15 cellular contexts compared by ENCODE assay signal in genomic region chr1:36172983-36173382, GRCh38. TPM values are rescaled to one million over a fixed set of nuclear protein-coding genes. Genes with fewer than 3 reads are reported as not detected.
A peak's percentile ranks its signal among the peaks of the same experiment; 100 is the strongest.
DNase-seq lines count a peak whose midpoint lies in the region; ATAC-seq, FAIRE-seq and TF ChIP-seq lines count a peak whose summit lies in the region.
"Had no signal": no experiment of that assay in that cellular context is flagged by ENCODE, and none has a peak within 500 bp of the region (broad histone marks: within the 10 kb centered on the region; RNA-seq: fewer than 3 reads in every experiment).

No MANE protein-coding gene starts in this region.

- TF ChIP-seq RAD21 in IMR-90 (IDR thresholded peaks at IDR 0.05; ENCODE audit: low read length): 0 out of 2 replicates have a peak, but pooled peaks have one; percentile 3
- TF ChIP-seq RAD21 in HepG2 (CRISPR knock-in tag; IDR thresholded peaks at IDR 0.05): no peak

- H2AFZ ChIP-seq in IMR-90 (replicated peaks; ENCODE audit: low read length, poor library complexity) (peak overlapping the region; percentile 51), neural progenitor cell (replicated peaks) (no peak overlapping the region), HepG2 (ENCODE audit: low read length) (no peak overlapping the region)

- DNase-seq in AG10803 (ENCODE audit: low read depth): peak; percentile 70
- peak; percentile 86 for DNase-seq in IMR-90
- DNase-seq in chondrocyte (ENCODE audit: low spot score): no peak
- DNase-seq in neural progenitor cell (ENCODE audit: low spot score): no peak
- no peak for DNase-seq in GOT3 (lab: John Stamatoyannopoulos, UW)
- no peak for DNase-seq in HepG2 (ENCODE audit: low spot score)
- no peak for DNase-seq in GM19238 (ENCODE audit: insufficient read length, low spot score)
- DNase-seq in GM10248 (ENCODE audit: extremely low spot score): no peak
- DNase-seq: aorta; H9; hippocampal formation; naive B cell; stimulated activated CD4-positive, alpha-beta T cell treated with anti-CD3 and anti-CD28 coated beads, Interleukin-4, amount 100 ng/mL, for 4 hours; upper lobe of right lung had no signal

- H3K27ac ChIP-seq in IMR-90 (ENCODE audit: insufficient read depth, low read length): no peak overlapping the region; the same call in 1 of the 2 replicates
- no peak overlapping the region for H3K27ac ChIP-seq in neural progenitor cell
- H3K27ac ChIP-seq in HepG2 (ENCODE audit: extremely low read length, insufficient read depth, low read length): no peak overlapping the region
- H3K27ac ChIP-seq: HL-60, upper lobe of right lung had no signal

- H3K4ac ChIP-seq in IMR-90 (ENCODE audit: low read depth, low read length): peak overlapping the region; percentile 14

- TF ChIP-seq EP300 in HepG2 (IDR thresholded peaks at IDR 0.05; ENCODE audit: low read depth in 2 of 2, low read length in 2 of 2) (no peak), HepG2 (CRISPR knock-in tag; IDR thresholded peaks at IDR 0.05; ENCODE audit: borderline replicate concordance) (no peak)

- H3K4me3 Mint-ChIP-seq in chondrocyte (ENCODE audit: unreplicated experiment): no peak overlapping the region
- H3K4me3 Mint-ChIP-seq in neural progenitor cell: no peak overlapping the region
- H3K4me3 Mint-ChIP-seq: H9, naive B cell had no signal

- dilution Hi-C loops in IMR-90 (cut with HindIII; ENCODE audit: low sequenced_read_pairs, unreplicated experiment): no loop called here

- no peak overlapping the region for H3K56ac ChIP-seq in IMR-90 (ENCODE audit: extremely low read depth, insufficient read depth, low read length)

- H3K9ac ChIP-seq in IMR-90 (ENCODE audit: low read depth, low read length) (no peak overlapping the region), neural progenitor cell (no peak overlapping the region), HepG2 (ENCODE audit: insufficient read depth, low read depth, low read length) (no peak overlapping the region)

- POLR2A ChIA-PET in IMR-90 (lab: Charles Lee; ENCODE audit: unreplicated experiment) (interaction anchor here (0.5 kb wide), 1 partner anchor 122 kb away, joined by 4 read pairs; no protein-coding TSS in a partner anchor), HepG2 (lab: Yijun Ruan, JAX) (no interaction called here), GM10248 (lab: Yijun Ruan, JAX) (no interaction called here)

- H3K4me2 ChIP-seq in IMR-90 (ENCODE audit: low read depth, low read length) (no peak overlapping the region), neural progenitor cell (no peak overlapping the region), HepG2 (ENCODE audit: low read depth, low read length) (no peak overlapping the region)

- no peak for TF ChIP-seq CTCF in AG10803 (conservative IDR thresholded peaks at IDR 0.05; ENCODE audit: low read length)
- no peak for TF ChIP-seq CTCF in IMR-90 (conservative IDR thresholded peaks at IDR 0.05; ENCODE audit: low read depth, low read length)
- no peak for TF ChIP-seq CTCF in chondrocyte (IDR thresholded peaks at IDR 0.05)
- no peak for TF ChIP-seq CTCF in neural progenitor cell (IDR thresholded peaks at IDR 0.05)
- no peak for TF ChIP-seq CTCF in HepG2 (CRISPR knock-in tag; IDR thresholded peaks at IDR 0.05)
- TF ChIP-seq CTCF in GM10248 (IDR thresholded peaks at IDR 0.05; ENCODE audit: control extremely low read depth, extremely low read depth, low read depth, missing control alignments): no peak

- no TSS peak for BruUV-seq in IMR-90 (replicated peaks; lab: Mats Ljungman, UMichigan)
- no TSS peak for BruUV-seq in HepG2 (replicated peaks; lab: Mats Ljungman, UMichigan)

- intact Hi-C loops in IMR-90 (cut with micrococcal nuclease): no loop called here
- intact Hi-C loops in HepG2 (cut with micrococcal nuclease; ENCODE audit: unreplicated experiment): no loop called here

- H4K20me1 ChIP-seq in IMR-90 (ENCODE audit: insufficient read depth, low read length) (peaks cover 79% of the 10 kb centered on the region), neural progenitor cell (ENCODE audit: low read depth) (peaks cover 95% of the 10 kb centered on the region), HepG2 (ENCODE audit: insufficient read depth, low read length) (no peaks in the 10 kb centered on the region)

- peaks cover 13% of the 10 kb centered on the region for H3K9me1 ChIP-seq in IMR-90 (ENCODE audit: insufficient read depth, low read length)

- H4K8ac ChIP-seq in IMR-90 (ENCODE audit: low read depth in 2 of 2, low read length in 2 of 2): peak overlapping the region in 1 of 2 experiments; percentile 71; a peak in 2 of 4 replicates

- FAIRE-seq in HepG2 (lab: Jason Lieb, UNC): no peak

- H2AK5ac ChIP-seq in IMR-90 (ENCODE audit: low read depth, low read length): peak overlapping the region; percentile 5; the same call in 1 of the 2 replicates

- H3K27me3 Mint-ChIP-seq in chondrocyte (ENCODE audit: low read depth) (no peaks in the 10 kb centered on the region), neural progenitor cell (ENCODE audit: insufficient read depth, low read depth) (peaks cover 7% of the 10 kb centered on the region)
- H3K27me3 Mint-ChIP-seq: naive B cell had no signal

- peak overlapping the region; percentile 75 for H2AK9ac ChIP-seq in IMR-90 (replicated peaks; ENCODE audit: low read depth, low read length, poor library complexity)

- peaks cover 24% of the 10 kb centered on the region for H3F3A ChIP-seq in neural progenitor cell (ENCODE audit: low read depth)

- no CpG with 5 or more reads among the region's 2 CpGs for WGBS in IMR-90 (ENCODE audit: extremely low coverage in 2 of 2, insufficient read length in 1 of 2), 2 experiments
- 83% methylated on average over 2 of the region's 2 CpGs for whole genome bisulfite sequencing in HepG2 (ENCODE audit: low lambda C conversion rate)

- ATAC-seq in IMR-90 (ENCODE audit: low read depth) (peak; percentile 31), HepG2 (no peak)
- ATAC-seq: upper lobe of right lung had no signal

- H3K27ac Mint-ChIP-seq in chondrocyte (ENCODE audit: unreplicated experiment) (peak overlapping the region; percentile 51), neural progenitor cell (peak overlapping the region; percentile 69)

- H3K79me2 ChIP-seq in neural progenitor cell (ENCODE audit: low read depth) (peaks cover 23% of the 10 kb centered on the region), HepG2 (ENCODE audit: insufficient read depth, low read length) (no peaks in the 10 kb centered on the region)

- peak overlapping the region; percentile 38 for H2BK5ac ChIP-seq in IMR-90 (ENCODE audit: low read depth, low read length, poor library complexity, severe bottlenecking)

- H3K4me1 Mint-ChIP-seq in chondrocyte (ENCODE audit: low read depth) (peaks cover 31% of the 10 kb centered on the region), neural progenitor cell (peaks cover 31% of the 10 kb centered on the region)

- H3K4me1 ChIP-seq in IMR-90 (ENCODE audit: control insufficient read depth, insufficient read depth, low read length): peaks cover 6% of the 10 kb centered on the region
- peaks cover 8% of the 10 kb centered on the region for H3K4me1 ChIP-seq in neural progenitor cell
- H3K4me1 ChIP-seq in HepG2 (ENCODE audit: insufficient read depth, low read length): no peaks in the 10 kb centered on the region

- H2BK15ac ChIP-seq in IMR-90 (ENCODE audit: low read depth, low read length): no peak overlapping the region

- no peak overlapping the region for H2BK20ac ChIP-seq in IMR-90 (ENCODE audit: low read depth, low read length)

- H3K18ac ChIP-seq in IMR-90 (ENCODE audit: low read depth, low read length): no peak overlapping the region

- no peaks in the 10 kb centered on the region for H3K9me3 Mint-ChIP-seq in chondrocyte (ENCODE audit: low read depth)
- H3K9me3 Mint-ChIP-seq in neural progenitor cell: no peaks in the 10 kb centered on the region
- H3K9me3 Mint-ChIP-seq: H9, naive B cell had no signal

- H2BK120ac ChIP-seq in IMR-90 (ENCODE audit: low read depth, low read length): no peak overlapping the region

- H3K23ac ChIP-seq in IMR-90 (ENCODE audit: low read depth, low read length): 0 out of 2 replicates have a peak overlapping the region, but pooled peaks have one; percentile 29

- H4K5ac ChIP-seq in IMR-90 (ENCODE audit: low read depth, low read length): no peak overlapping the region

- H4K91ac ChIP-seq in IMR-90 (ENCODE audit: insufficient read depth, low read depth, low read length): no peak overlapping the region

- H3K4me3 ChIP-seq in AG10803 (ENCODE audit: low read length) (no peak overlapping the region), IMR-90 (ENCODE audit: insufficient read depth, low read depth, low read length) (no peak overlapping the region), neural progenitor cell (no peak overlapping the region), HepG2 (replicated peaks in 1 of 3; ENCODE audit: insufficient read depth in 1 of 3, low read depth in 2 of 3, low read length in 3 of 3) (no peak overlapping the region)
- H3K4me3 ChIP-seq: upper lobe of right lung had no signal

- peaks cover 50 to 80% of the 10 kb centered on the region in 2 experiments for H3K79me1 ChIP-seq in IMR-90 (ENCODE audit: low read depth in 1 of 2, low read length in 2 of 2)

- in situ Hi-C loops in IMR-90 (cut with MboI; ENCODE audit: low sequenced_read_pairs): no loop called here
- in situ Hi-C loops in HepG2 (cut with HindIII; ENCODE audit: extremely low pct_ligation_motif_present, low pct_unique_long_range_greater_than_20kb): no loop called here

- H3K36me3 Mint-ChIP-seq in chondrocyte (ENCODE audit: low read depth) (peaks cover 25% of the 10 kb centered on the region), neural progenitor cell (peaks cover 40% of the 10 kb centered on the region)

- CTCF ChIA-PET in IMR-90 (lab: Yijun Ruan, JAX): no interaction called here
- CTCF ChIA-PET in HepG2 (lab: Yijun Ruan, JAX; ENCODE audit: low intra/inter-chr PET ratio, low total read pairs): no interaction called here
- CTCF ChIA-PET in GM10248 (lab: Yijun Ruan, JAX): interaction anchor here (0.7 to 5.6 kb wide), 3 partner anchors 11 to 38 kb away, joined by 4 to 27 read pairs (median 4); no protein-coding TSS in a partner anchor

- H3K27me3 ChIP-seq in IMR-90 (ENCODE audit: control insufficient read depth, insufficient read depth, low read length) (no peaks in the 10 kb centered on the region), neural progenitor cell (peaks cover 10% of the 10 kb centered on the region), HepG2 (ENCODE audit: control insufficient read depth in 1 of 2, insufficient read depth in 2 of 2, low read length in 2 of 2) (no peaks in the 10 kb centered on the region)
- H3K27me3 ChIP-seq: upper lobe of right lung had no signal

- no peak overlapping the region for H3K14ac ChIP-seq in IMR-90 (replicated peaks; ENCODE audit: low read depth, low read length)

- H3K9me3 ChIP-seq in IMR-90 (ENCODE audit: control insufficient read depth, insufficient read depth, low read length): no peaks in the 10 kb centered on the region
- H3K9me3 ChIP-seq in neural progenitor cell (ENCODE audit: low read depth): no peaks in the 10 kb centered on the region
- no peaks in the 10 kb centered on the region for H3K9me3 ChIP-seq in HepG2 (ENCODE audit: low read length)
- H3K9me3 ChIP-seq: upper lobe of right lung had no signal

- TF ChIP-seq POLR2A in IMR-90 (IDR thresholded peaks at IDR 0.05; ENCODE audit: low read depth, low read length) (no peak), HepG2 (IDR thresholded peaks at IDR 0.05; ENCODE audit: insufficient read depth in 1 of 2, low read depth in 2 of 2, low read length in 2 of 2) (no peak)

- peaks cover 73% of the 10 kb centered on the region for H3K36me3 ChIP-seq in IMR-90 (ENCODE audit: control insufficient read depth, insufficient read depth, low read length)
- H3K36me3 ChIP-seq in neural progenitor cell: no peaks in the 10 kb centered on the region
- peaks cover 5 to 34% of the 10 kb centered on the region in 2 experiments; a peak in 4 of 5 replicates for H3K36me3 ChIP-seq in HepG2 (replicated peaks in 1 of 2; ENCODE audit: control insufficient read depth in 1 of 2, insufficient read depth in 2 of 2, low read length in 2 of 2)

RNA-seq across cellular contexts. Expression of gene MAP7D1, which starts 17.0 kb away (rescaled TPM):
- total RNA-seq in IMR-90 (2012; rRNA removed) (30.8 and 32.3 TPM in 2 replicates), chondrocyte (159 to 177 TPM (median 173 TPM) in 3 replicates), neural progenitor cell (ENCODE audit: low replicate concordance) (35.0 and 81.1 TPM in 2 replicates), HepG2 (2016; rRNA removed; fragmentation: Illumina TruSeq; extraction: Trizol) (5.5 and 7.2 TPM in 2 replicates)
- polyA plus RNA-seq in IMR-90 (2012; rRNA removed) (81.9 and 83.2 TPM in 2 replicates), HepG2 (2011; rRNA removed) (5.6 and 6.8 TPM in 2 replicates)
- 96.4 and 165 TPM in 2 replicates for polyA plus RNA-seq in IMR-90 (2012; cell fraction: cytosol; rRNA removed)
- polyA plus RNA-seq in IMR-90 (2012; cell fraction: nucleus; rRNA removed; ENCODE audit: low replicate concordance): 182 and 323 TPM in 2 replicates
- total RNA-seq in HepG2 (2016; cell fraction: cytosol; rRNA removed; fragmentation: Illumina TruSeq; extraction: Trizol; ENCODE audit: low read depth): 2.9 and 3.9 TPM in 2 replicates
- 6.3 and 7.8 TPM in 2 replicates for total RNA-seq in HepG2 (2016; cell fraction: insoluble cytoplasmic fraction; rRNA removed; fragmentation: Illumina TruSeq; extraction: Trizol)
- 4.2 TPM in 2 replicates for total RNA-seq in HepG2 (2016; cell fraction: membrane; rRNA removed; fragmentation: Illumina TruSeq; extraction: Trizol)
- 6.1 and 7.9 TPM in 2 replicates for total RNA-seq in HepG2 (2016; cell fraction: nucleus; rRNA removed; fragmentation: Illumina TruSeq; extraction: Trizol)
- polyA plus RNA-seq in HepG2 (2011; cell fraction: cytosol; rRNA removed): 4.7 and 5.2 TPM in 2 replicates
- 14.7 and 14.9 TPM in 2 replicates for polyA plus RNA-seq in HepG2 (2011; cell fraction: nucleus; rRNA removed)
- polyA plus RNA-seq in HepG2 (2012): 7.7 and 14.1 TPM in 2 replicates
- 1.7 and 2.4 TPM in 2 replicates for polyA plus RNA-seq in HepG2 (2016; cell fraction: cytosol; fragmentation: Illumina TruSeq; extraction: Trizol; ENCODE audit: low read depth)
- polyA plus RNA-seq in HepG2 (2016; cell fraction: insoluble cytoplasmic fraction; fragmentation: Illumina TruSeq; extraction: Trizol; ENCODE audit: low read depth): 14.2 and 15.7 TPM in 2 replicates
- 4.5 and 4.6 TPM in 2 replicates for polyA plus RNA-seq in HepG2 (2016; cell fraction: membrane; fragmentation: Illumina TruSeq; extraction: Trizol; ENCODE audit: low read depth)
- 19.3 and 21.5 TPM in 2 replicates for polyA plus RNA-seq in HepG2 (2016; cell fraction: nucleus; fragmentation: Illumina TruSeq; extraction: Trizol; ENCODE audit: insufficient read depth, low read depth)
- polyA minus RNA-seq in HepG2 (2011; rRNA and poly(A)+ RNA removed; ENCODE audit: low replicate concordance): 8.3 and 16.3 TPM in 2 replicates
- polyA minus RNA-seq in HepG2 (2011; cell fraction: cytosol; rRNA and poly(A)+ RNA removed): 6.0 and 8.5 TPM in 2 replicates
- 4.0 and 7.2 TPM in 2 replicates for polyA minus RNA-seq in HepG2 (2011; cell fraction: nucleus; rRNA and poly(A)+ RNA removed)

RNA-seq across cellular contexts. Expression of gene TRAPPC3, which starts 23.7 kb away (rescaled TPM):
- 76.0 and 101 TPM in 2 replicates for total RNA-seq in IMR-90 (2012; rRNA removed)
- polyA plus RNA-seq in IMR-90 (2012; rRNA removed): 63.5 and 77.8 TPM in 2 replicates
- polyA plus RNA-seq in IMR-90 (2012; cell fraction: cytosol; rRNA removed): 67.3 and 70.8 TPM in 2 replicates
- 31.1 and 62.4 TPM in 2 replicates for polyA plus RNA-seq in IMR-90 (2012; cell fraction: nucleus; rRNA removed; ENCODE audit: low replicate concordance)
- 67.7 to 74.5 TPM (median 69.7 TPM) in 3 replicates for total RNA-seq in chondrocyte
- total RNA-seq in neural progenitor cell (ENCODE audit: low replicate concordance): 44.9 and 69.4 TPM in 2 replicates
- 62.4 and 66.7 TPM in 2 replicates for total RNA-seq in HepG2 (2016; rRNA removed; fragmentation: Illumina TruSeq; extraction: Trizol)
- 33.8 and 35.1 TPM in 2 replicates for total RNA-seq in HepG2 (2016; cell fraction: cytosol; rRNA removed; fragmentation: Illumina TruSeq; extraction: Trizol; ENCODE audit: low read depth)
- total RNA-seq in HepG2 (2016; cell fraction: insoluble cytoplasmic fraction; rRNA removed; fragmentation: Illumina TruSeq; extraction: Trizol): 67.4 and 70.9 TPM in 2 replicates
- total RNA-seq in HepG2 (2016; cell fraction: membrane; rRNA removed; fragmentation: Illumina TruSeq; extraction: Trizol): 51.3 and 59.4 TPM in 2 replicates
- total RNA-seq in HepG2 (2016; cell fraction: nucleus; rRNA removed; fragmentation: Illumina TruSeq; extraction: Trizol): 32.1 and 40.4 TPM in 2 replicates
- 48.0 and 53.7 TPM in 2 replicates for polyA plus RNA-seq in HepG2 (2011; rRNA removed)
- polyA plus RNA-seq in HepG2 (2011; cell fraction: cytosol; rRNA removed): 54.6 and 63.8 TPM in 2 replicates
- polyA plus RNA-seq in HepG2 (2011; cell fraction: nucleus; rRNA removed): 23.5 and 23.9 TPM in 2 replicates
- polyA plus RNA-seq in HepG2 (2012): 39.6 and 48.9 TPM in 2 replicates
- 32.8 and 40.4 TPM in 2 replicates for polyA plus RNA-seq in HepG2 (2016; cell fraction: cytosol; fragmentation: Illumina TruSeq; extraction: Trizol; ENCODE audit: low read depth)
- polyA plus RNA-seq in HepG2 (2016; cell fraction: insoluble cytoplasmic fraction; fragmentation: Illumina TruSeq; extraction: Trizol; ENCODE audit: low read depth): 70.8 and 86.6 TPM in 2 replicates
- polyA plus RNA-seq in HepG2 (2016; cell fraction: membrane; fragmentation: Illumina TruSeq; extraction: Trizol; ENCODE audit: low read depth): 45.9 and 53.3 TPM in 2 replicates
- polyA plus RNA-seq in HepG2 (2016; cell fraction: nucleus; fragmentation: Illumina TruSeq; extraction: Trizol; ENCODE audit: insufficient read depth, low read depth): 58.4 and 69.5 TPM in 2 replicates
- polyA minus RNA-seq in HepG2 (2011; rRNA and poly(A)+ RNA removed; ENCODE audit: low replicate concordance): 12.2 and 41.8 TPM in 2 replicates
- 16.1 and 26.3 TPM in 2 replicates for polyA minus RNA-seq in HepG2 (2011; cell fraction: cytosol; rRNA and poly(A)+ RNA removed)
- 10.3 and 14.2 TPM in 2 replicates for polyA minus RNA-seq in HepG2 (2011; cell fraction: nucleus; rRNA and poly(A)+ RNA removed)

RNA-seq across cellular contexts. Expression of gene COL8A2, which starts 48.0 kb away (rescaled TPM):
- total RNA-seq in IMR-90 (2012; rRNA removed) (0.54 and 0.56 TPM in 2 replicates), chondrocyte (10.8 to 18.1 TPM (median 17.4 TPM) in 3 replicates), neural progenitor cell (ENCODE audit: low replicate concordance) (0.06 TPM in 1 of 2 replicates, not detected in the other), HepG2 (2016; rRNA removed; fragmentation: Illumina TruSeq; extraction: Trizol) (0.04 and 0.24 TPM in 2 replicates)
- polyA plus RNA-seq in IMR-90 (2012; rRNA removed) (0.83 and 1.1 TPM in 2 replicates), HepG2 (2011; rRNA removed) (0.13 and 0.24 TPM in 2 replicates)
- polyA plus RNA-seq in IMR-90 (2012; cell fraction: cytosol; rRNA removed): 0.82 and 1.6 TPM in 2 replicates
- 0.79 and 0.88 TPM in 2 replicates for polyA plus RNA-seq in IMR-90 (2012; cell fraction: nucleus; rRNA removed; ENCODE audit: low replicate concordance)
- not detected in 2 replicates for total RNA-seq in HepG2 (2016; cell fraction: cytosol; rRNA removed; fragmentation: Illumina TruSeq; extraction: Trizol; ENCODE audit: low read depth)
- total RNA-seq in HepG2 (2016; cell fraction: insoluble cytoplasmic fraction; rRNA removed; fragmentation: Illumina TruSeq; extraction: Trizol): 0.04 and 0.09 TPM in 2 replicates
- total RNA-seq in HepG2 (2016; cell fraction: membrane; rRNA removed; fragmentation: Illumina TruSeq; extraction: Trizol): 0.06 TPM in 1 of 2 replicates, not detected in the other
- 0.19 and 0.34 TPM in 2 replicates for total RNA-seq in HepG2 (2016; cell fraction: nucleus; rRNA removed; fragmentation: Illumina TruSeq; extraction: Trizol)
- polyA plus RNA-seq in HepG2 (2011; cell fraction: cytosol; rRNA removed): 0.21 and 0.22 TPM in 2 replicates
- 0.52 and 0.53 TPM in 2 replicates for polyA plus RNA-seq in HepG2 (2011; cell fraction: nucleus; rRNA removed)
- polyA plus RNA-seq in HepG2 (2012): 0.13 and 0.17 TPM in 2 replicates
- not detected in 2 replicates for polyA plus RNA-seq in HepG2 (2016; cell fraction: cytosol; fragmentation: Illumina TruSeq; extraction: Trizol; ENCODE audit: low read depth)
- 0.10 TPM in 1 of 2 replicates, not detected in the other for polyA plus RNA-seq in HepG2 (2016; cell fraction: insoluble cytoplasmic fraction; fragmentation: Illumina TruSeq; extraction: Trizol; ENCODE audit: low read depth)
- polyA plus RNA-seq in HepG2 (2016; cell fraction: membrane; fragmentation: Illumina TruSeq; extraction: Trizol; ENCODE audit: low read depth): 0.03 TPM in 1 of 2 replicates, not detected in the other
- 0.20 TPM in 1 of 2 replicates, not detected in the other for polyA plus RNA-seq in HepG2 (2016; cell fraction: nucleus; fragmentation: Illumina TruSeq; extraction: Trizol; ENCODE audit: insufficient read depth, low read depth)
- 0.07 and 0.52 TPM in 2 replicates for polyA minus RNA-seq in HepG2 (2011; rRNA and poly(A)+ RNA removed; ENCODE audit: low replicate concordance)
- 0.20 and 0.26 TPM in 2 replicates for polyA minus RNA-seq in HepG2 (2011; cell fraction: cytosol; rRNA and poly(A)+ RNA removed)
- 0.50 and 0.52 TPM in 2 replicates for polyA minus RNA-seq in HepG2 (2011; cell fraction: nucleus; rRNA and poly(A)+ RNA removed)

RNA-seq across cellular contexts. Expression of gene THRAP3, which starts 51.3 kb away (rescaled TPM):
- 66.5 and 73.9 TPM in 2 replicates for total RNA-seq in IMR-90 (2012; rRNA removed)
- 48.9 and 60.6 TPM in 2 replicates for polyA plus RNA-seq in IMR-90 (2012; rRNA removed)
- polyA plus RNA-seq in IMR-90 (2012; cell fraction: cytosol; rRNA removed): 13.2 and 15.1 TPM in 2 replicates
- polyA plus RNA-seq in IMR-90 (2012; cell fraction: nucleus; rRNA removed; ENCODE audit: low replicate concordance): 11.6 and 41.9 TPM in 2 replicates
- 88.7 to 106 TPM (median 106 TPM) in 3 replicates for total RNA-seq in chondrocyte
- total RNA-seq in neural progenitor cell (ENCODE audit: low replicate concordance): 123 and 138 TPM in 2 replicates
- 92.6 and 127 TPM in 2 replicates for total RNA-seq in HepG2 (2016; rRNA removed; fragmentation: Illumina TruSeq; extraction: Trizol)
- 4.4 and 4.8 TPM in 2 replicates for total RNA-seq in HepG2 (2016; cell fraction: cytosol; rRNA removed; fragmentation: Illumina TruSeq; extraction: Trizol; ENCODE audit: low read depth)
- 91.8 and 120 TPM in 2 replicates for total RNA-seq in HepG2 (2016; cell fraction: insoluble cytoplasmic fraction; rRNA removed; fragmentation: Illumina TruSeq; extraction: Trizol)
- total RNA-seq in HepG2 (2016; cell fraction: membrane; rRNA removed; fragmentation: Illumina TruSeq; extraction: Trizol): 17.0 and 19.1 TPM in 2 replicates
- 65.3 and 66.9 TPM in 2 replicates for total RNA-seq in HepG2 (2016; cell fraction: nucleus; rRNA removed; fragmentation: Illumina TruSeq; extraction: Trizol)
- 45.0 and 48.3 TPM in 2 replicates for polyA plus RNA-seq in HepG2 (2011; rRNA removed)
- 24.6 and 36.8 TPM in 2 replicates for polyA plus RNA-seq in HepG2 (2011; cell fraction: cytosol; rRNA removed)
- 24.7 and 31.6 TPM in 2 replicates for polyA plus RNA-seq in HepG2 (2011; cell fraction: nucleus; rRNA removed)
- 42.6 and 51.5 TPM in 2 replicates for polyA plus RNA-seq in HepG2 (2012)
- 2.2 and 2.7 TPM in 2 replicates for polyA plus RNA-seq in HepG2 (2016; cell fraction: cytosol; fragmentation: Illumina TruSeq; extraction: Trizol; ENCODE audit: low read depth)
- polyA plus RNA-seq in HepG2 (2016; cell fraction: insoluble cytoplasmic fraction; fragmentation: Illumina TruSeq; extraction: Trizol; ENCODE audit: low read depth): 84.9 and 85.0 TPM in 2 replicates
- 6.4 and 7.9 TPM in 2 replicates for polyA plus RNA-seq in HepG2 (2016; cell fraction: membrane; fragmentation: Illumina TruSeq; extraction: Trizol; ENCODE audit: low read depth)
- polyA plus RNA-seq in HepG2 (2016; cell fraction: nucleus; fragmentation: Illumina TruSeq; extraction: Trizol; ENCODE audit: insufficient read depth, low read depth): 72.6 and 82.4 TPM in 2 replicates
- 52.7 and 91.8 TPM in 2 replicates for polyA minus RNA-seq in HepG2 (2011; rRNA and poly(A)+ RNA removed; ENCODE audit: low replicate concordance)
- polyA minus RNA-seq in HepG2 (2011; cell fraction: cytosol; rRNA and poly(A)+ RNA removed): 53.5 and 56.4 TPM in 2 replicates
- polyA minus RNA-seq in HepG2 (2011; cell fraction: nucleus; rRNA and poly(A)+ RNA removed): 36.8 and 66.3 TPM in 2 replicates

Comparison
In these comparisons a context has a peak if more than half of its experiments do, and no peak if none do; other contexts are left out.
1. DNase-seq: peak in AG10803 (single experiment) and IMR-90 (single experiment); none in chondrocyte (single experiment), neural progenitor cell (single experiment), GOT3 (single experiment), HepG2 (single experiment), GM19238 (single experiment) and GM10248 (single experiment).